In genomic region chr15:57401546-57401945, GRCh38 we compare ENCODE assay signal across 20 cellular contexts. TPM values are rescaled to one million over a fixed set of nuclear protein-coding genes. Genes with fewer than 3 reads are reported as not detected.
"Had no signal": no experiment of that assay in that cellular context is flagged by ENCODE, and none has a peak within 500 bp of the region (broad histone marks: within the 10 kb centered on the region; RNA-seq: fewer than 3 reads in every experiment).

No MANE protein-coding gene starts in this region.

- ATAC-seq: gastrocnemius medialis; heart right ventricle; left lobe of liver; naive thymus-derived CD4-positive, alpha-beta T cell; sciatic nerve; stimulated activated memory B cell treated with anti-CD40 and anti-IgM and Interleukin-4, amounts not matched to agents 10 μg/mL and 1 μg/mL and 100 μg/mL, for 72 hours had no signal

- DNase-seq: dermis blood vessel endothelial cell; erythroblast; gastrocnemius medialis; heart right ventricle; hypothalamus; islet precursor cell; mammary epithelial cell; naive thymus-derived CD4-positive, alpha-beta T cell; nephron progenitor cell; spleen; stimulated activated CD4-positive, alpha-beta T cell treated with anti-CD3 and anti-CD28 coated beads, Interleukin-15, amount 100 ng/mL, for 24 hours; stimulated activated CD4-positive, alpha-beta T cell treated with anti-CD3 and anti-CD28 coated beads, Interleukin-1b, Interleukin-23, amount 100 ng/mL, for 48 hours; stimulated activated CD4-positive, alpha-beta T cell treated with anti-CD3 and anti-CD28 coated beads, Interleukin-4, amount 100 ng/mL, for 24 hours; transverse colon had no signal

- H3K4me1 ChIP-seq: gastrocnemius medialis, spleen, transverse colon had no signal

- H3K27me3 ChIP-seq: gastrocnemius medialis, heart right ventricle, transverse colon had no signal

- H3K4me3 ChIP-seq: gastrocnemius medialis, heart right ventricle, spleen, thoracic aorta, transverse colon had no signal

- H3K27ac ChIP-seq: gastrocnemius medialis, heart right ventricle, spleen, thoracic aorta, transverse colon had no signal

- H3K9me3 ChIP-seq: gastrocnemius medialis, heart right ventricle, spleen, thoracic aorta, transverse colon had no signal

- H3K36me3 ChIP-seq: gastrocnemius medialis, heart right ventricle, spleen, thoracic aorta, transverse colon had no signal

- FAIRE-seq: colon, endothelial cell of umbilical vein had no signal

RNA-seq across cellular contexts. Expression of gene CGNL1, which starts 25.2 kb away (rescaled TPM):
- total RNA-seq: naive thymus-derived CD4-positive, alpha-beta T cell had no signal
